ENCODE assay signal across 3 cellular contexts in genomic region chr12:113994051-113994450, GRCh38.
"Had no signal": no experiment of that assay in that cellular context is flagged by ENCODE, and none has a peak within 500 bp of the region (broad histone marks: within the 10 kb centered on the region; RNA-seq: fewer than 3 reads in every experiment).

No MANE protein-coding gene starts in this region.

- H3K4me3 ChIP-seq: GM12878 had no signal

- DNase-seq: GDM1, GF-D8 had no signal
